ENCODE assay signal across 8 cellular contexts in genomic region chr5:170278611-170279500, GRCh38. TPM values are rescaled to one million over a fixed set of nuclear protein-coding genes. Genes with fewer than 3 reads are reported as not detected.
A peak's percentile ranks its signal among the peaks of the same experiment; 100 is the strongest.
DNase-seq lines count a peak whose midpoint lies in the region; ATAC-seq and TF ChIP-seq lines count a peak whose summit lies in the region.

No MANE protein-coding gene starts in this region.

- H4K20me1 ChIP-seq in DND-41 (ENCODE audit: insufficient read depth, low read length) (peaks cover 11% of the 10 kb centered on the region; the same call in 1 of the 2 replicates), Karpas-422 (ENCODE audit: insufficient read depth, low read depth, low read length) (no peaks in the 10 kb centered on the region)

- peak; percentile 22 for TF ChIP-seq CTCF in DND-41 (IDR thresholded peaks at IDR 0.05; ENCODE audit: borderline replicate concordance, extremely low read depth, low read length, poor library complexity, severe bottlenecking)
- no peak for TF ChIP-seq CTCF in brain microvascular endothelial cell (IDR thresholded peaks at IDR 0.05; ENCODE audit: low read depth, low read length, missing control alignments)

- peak overlapping the region in 1 of 2 experiments; percentile 6; a peak in 2 of 4 replicates for H3K4me3 ChIP-seq in DND-41 (ENCODE audit: low read depth in 1 of 2, low read length in 2 of 2)
- H3K4me3 ChIP-seq in Karpas-422 (ENCODE audit: low read length): peak overlapping the region; percentile 33; the same call in 1 of the 2 replicates
- H3K4me3 ChIP-seq in right cardiac atrium (ENCODE audit: low read length): no peak overlapping the region
- no peak overlapping the region for H3K4me3 ChIP-seq in brain microvascular endothelial cell (ENCODE audit: low read depth, low read length)

- H3K4me1 ChIP-seq in DND-41 (ENCODE audit: insufficient read depth, low read length) (peaks cover 66% of the 10 kb centered on the region), Karpas-422 (ENCODE audit: low read length) (peaks cover 26% of the 10 kb centered on the region), right cardiac atrium (ENCODE audit: control insufficient read depth, insufficient read depth, low read length) (peaks cover 6% of the 10 kb centered on the region)

- peaks cover 76% of the 10 kb centered on the region for H3K36me3 ChIP-seq in DND-41 (ENCODE audit: insufficient read depth, low read length)
- no peaks in the 10 kb centered on the region for H3K36me3 ChIP-seq in Karpas-422 (ENCODE audit: insufficient read depth, low read length)
- H3K36me3 ChIP-seq in brain microvascular endothelial cell (replicated peaks): no peaks in the 10 kb centered on the region

- intact Hi-C loops in right cardiac atrium (cut with DNase I): loop anchor here in 2 of 4 donors (5.0 to 10.0 kb wide), 3 partner anchors 53 to 136 kb away; no protein-coding TSS in a partner anchor

- H3K9me2 ChIP-seq in Karpas-422 (replicated peaks; ENCODE audit: insufficient read depth, low read length): no peaks in the 10 kb centered on the region

- 61% methylated on average over 9 of the region's 9 CpGs for WGBS in right cardiac atrium

- peak overlapping the region; percentile 95 for H3K27ac ChIP-seq in DND-41 (ENCODE audit: low read length)
- H3K27ac ChIP-seq in Karpas-422 (ENCODE audit: low read length): no peak overlapping the region
- H3K27ac ChIP-seq in right cardiac atrium (ENCODE audit: low read length): no peak overlapping the region
- no peak overlapping the region for H3K27ac ChIP-seq in brain microvascular endothelial cell

- H3K79me2 ChIP-seq in DND-41 (ENCODE audit: insufficient read depth, low read length) (peaks cover 50% of the 10 kb centered on the region), Karpas-422 (ENCODE audit: low read length) (no peaks in the 10 kb centered on the region)

- H3K9me3 ChIP-seq in DND-41 (ENCODE audit: insufficient read depth, low read length, severe bottlenecking) (no peaks in the 10 kb centered on the region), Karpas-422 (ENCODE audit: low read length) (no peaks in the 10 kb centered on the region), right cardiac atrium (ENCODE audit: control insufficient read depth, low read length) (no peaks in the 10 kb centered on the region)

- H3K27me3 ChIP-seq in DND-41 (ENCODE audit: insufficient read depth, low read length, poor library complexity): no peaks in the 10 kb centered on the region
- H3K27me3 ChIP-seq in Karpas-422 (ENCODE audit: low read length): 0 out of 2 replicates have a peak, but pooled peaks cover 3% of the 10 kb centered on the region
- H3K27me3 ChIP-seq in right cardiac atrium (ENCODE audit: control insufficient read depth, insufficient read depth): no peaks in the 10 kb centered on the region
- no peaks in the 10 kb centered on the region for H3K27me3 ChIP-seq in brain microvascular endothelial cell (replicated peaks)

- peak overlapping the region; percentile 44 for H3K9ac ChIP-seq in DND-41 (ENCODE audit: low read depth, low read length)
- H3K9ac ChIP-seq in Karpas-422 (ENCODE audit: low read length): peak overlapping the region; percentile 40

- peak; percentile 97 for DNase-seq in DND-41
- peak; percentile 81 for DNase-seq in Karpas-422
- peak; percentile 73 to 79 for DNase-seq in activated CD8-positive, alpha-beta memory T cell treated with anti-CD3 and anti-CD28 coated beads for 4 hours (ENCODE audit: low read depth in 2 of 2)
- DNase-seq in right cardiac atrium: peak in 2 of 3 donors; percentile 76 to 78
- peak; percentile 69 to 74 for DNase-seq in stimulated activated CD8-positive, alpha-beta memory T cell treated with anti-CD3 and anti-CD28 coated beads, Interleukin-2, amount 100 ng/mL, for 1 hour (ENCODE audit: low read depth in 2 of 2)
- DNase-seq in cerebellar nuclear complex (lab: John Stamatoyannopoulos, UW): no peak
- no peak for DNase-seq in brain microvascular endothelial cell

- in situ Hi-C loops in brain microvascular endothelial cell (cut with HindIII; ENCODE audit: low pct_ligation_motif_present, low sequenced_read_pairs): no loop called here

- ATAC-seq in DND-41 (ENCODE audit: insufficient read depth, low read depth) (peak; percentile 92), GM21576 (IDR thresholded peaks at IDR 0.05; ENCODE audit: unreplicated experiment) (peak; percentile 88), right cardiac atrium (peak; percentile 62 to 63)

- H2AFZ ChIP-seq in DND-41 (ENCODE audit: low read depth, low read length) (peak overlapping the region; percentile 4; the same call in 1 of the 2 replicates), Karpas-422 (ENCODE audit: low read length) (no peak overlapping the region)

- H3K4me2 ChIP-seq in DND-41 (ENCODE audit: insufficient read depth, low read length) (peak overlapping the region; percentile 60), Karpas-422 (ENCODE audit: low read depth, low read length, poor library complexity, severe bottlenecking) (peak overlapping the region; percentile 42)

RNA-seq across cellular contexts. Expression of gene LCP2, which starts 18.7 kb away (rescaled TPM):
- total RNA-seq in Karpas-422 (2014; rRNA removed; shearing (Covaris generic); ENCODE audit: low replicate concordance): 0.22 and 0.82 TPM in 2 replicates
- 10 to 100 TPM in 3 of 4 donors, 1 to 10 TPM in 1; 7.2 to 10.9 (median 10.4) TPM for total RNA-seq in right cardiac atrium
- 3.0 TPM for polyA plus RNA-seq in right cardiac atrium

RNA-seq across cellular contexts. Expression of gene C5orf58, which starts 46.1 kb away (rescaled TPM):
- total RNA-seq in Karpas-422 (2014; rRNA removed; shearing (Covaris generic); ENCODE audit: low replicate concordance): 7.8 TPM in 1 of 2 replicates, not detected in the other
- under 1 TPM in 3 of 4 donors, not detected in 1; 0.47 to 0.75 (median 0.49) TPM for total RNA-seq in right cardiac atrium
- 0.68 TPM for polyA plus RNA-seq in right cardiac atrium

Comparison
In these comparisons a context has a peak if more than half of its experiments do, and no peak if none do; other contexts are left out.
1. DNase-seq: peak in DND-41 (single experiment), Karpas-422 (single experiment), activated CD8-positive, alpha-beta memory T cell treated with anti-CD3 and anti-CD28 coated beads for 4 hours (2 of 2), right cardiac atrium (2 of 3) and stimulated activated CD8-positive, alpha-beta memory T cell treated with anti-CD3 and anti-CD28 coated beads, Interleukin-2, amount 100 ng/mL, for 1 hour (2 of 2); none in cerebellar nuclear complex (0 of 2) and brain microvascular endothelial cell (single experiment).
2. Peak in every context shown above with its lines, with median percentiles within 50 percentile points of each other: ATAC-seq.